In the genomic region with DNA sequence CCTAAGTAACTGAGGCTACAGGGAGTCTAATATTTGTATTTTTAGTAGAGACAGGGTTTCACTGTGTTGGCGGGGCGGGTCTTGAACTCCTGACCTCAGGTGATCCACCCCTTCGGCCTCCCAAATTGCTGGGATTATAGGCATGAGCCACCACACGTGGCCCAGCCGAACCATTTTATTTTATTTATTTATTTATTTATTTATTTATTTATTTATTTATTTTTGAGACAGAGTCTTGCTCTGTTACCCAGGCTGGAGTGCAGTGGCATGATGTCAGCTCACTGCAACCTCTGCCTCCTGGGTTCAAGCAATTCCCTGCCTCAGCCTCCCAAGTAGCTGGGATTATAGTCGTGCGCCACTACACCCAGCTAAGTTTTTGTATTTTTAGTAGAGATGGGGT, we compare ENCODE assay signal across 1 cellular context.
TF ChIP-seq lines count a peak whose summit lies in the region.

No MANE protein-coding gene starts in this region.

TF ChIP-seq in HEK293, 187 proteins besides CTCF, POLR2A, EP300 and RAD21 (continued from another document):
- TF ChIP-seq, protein P1, sequence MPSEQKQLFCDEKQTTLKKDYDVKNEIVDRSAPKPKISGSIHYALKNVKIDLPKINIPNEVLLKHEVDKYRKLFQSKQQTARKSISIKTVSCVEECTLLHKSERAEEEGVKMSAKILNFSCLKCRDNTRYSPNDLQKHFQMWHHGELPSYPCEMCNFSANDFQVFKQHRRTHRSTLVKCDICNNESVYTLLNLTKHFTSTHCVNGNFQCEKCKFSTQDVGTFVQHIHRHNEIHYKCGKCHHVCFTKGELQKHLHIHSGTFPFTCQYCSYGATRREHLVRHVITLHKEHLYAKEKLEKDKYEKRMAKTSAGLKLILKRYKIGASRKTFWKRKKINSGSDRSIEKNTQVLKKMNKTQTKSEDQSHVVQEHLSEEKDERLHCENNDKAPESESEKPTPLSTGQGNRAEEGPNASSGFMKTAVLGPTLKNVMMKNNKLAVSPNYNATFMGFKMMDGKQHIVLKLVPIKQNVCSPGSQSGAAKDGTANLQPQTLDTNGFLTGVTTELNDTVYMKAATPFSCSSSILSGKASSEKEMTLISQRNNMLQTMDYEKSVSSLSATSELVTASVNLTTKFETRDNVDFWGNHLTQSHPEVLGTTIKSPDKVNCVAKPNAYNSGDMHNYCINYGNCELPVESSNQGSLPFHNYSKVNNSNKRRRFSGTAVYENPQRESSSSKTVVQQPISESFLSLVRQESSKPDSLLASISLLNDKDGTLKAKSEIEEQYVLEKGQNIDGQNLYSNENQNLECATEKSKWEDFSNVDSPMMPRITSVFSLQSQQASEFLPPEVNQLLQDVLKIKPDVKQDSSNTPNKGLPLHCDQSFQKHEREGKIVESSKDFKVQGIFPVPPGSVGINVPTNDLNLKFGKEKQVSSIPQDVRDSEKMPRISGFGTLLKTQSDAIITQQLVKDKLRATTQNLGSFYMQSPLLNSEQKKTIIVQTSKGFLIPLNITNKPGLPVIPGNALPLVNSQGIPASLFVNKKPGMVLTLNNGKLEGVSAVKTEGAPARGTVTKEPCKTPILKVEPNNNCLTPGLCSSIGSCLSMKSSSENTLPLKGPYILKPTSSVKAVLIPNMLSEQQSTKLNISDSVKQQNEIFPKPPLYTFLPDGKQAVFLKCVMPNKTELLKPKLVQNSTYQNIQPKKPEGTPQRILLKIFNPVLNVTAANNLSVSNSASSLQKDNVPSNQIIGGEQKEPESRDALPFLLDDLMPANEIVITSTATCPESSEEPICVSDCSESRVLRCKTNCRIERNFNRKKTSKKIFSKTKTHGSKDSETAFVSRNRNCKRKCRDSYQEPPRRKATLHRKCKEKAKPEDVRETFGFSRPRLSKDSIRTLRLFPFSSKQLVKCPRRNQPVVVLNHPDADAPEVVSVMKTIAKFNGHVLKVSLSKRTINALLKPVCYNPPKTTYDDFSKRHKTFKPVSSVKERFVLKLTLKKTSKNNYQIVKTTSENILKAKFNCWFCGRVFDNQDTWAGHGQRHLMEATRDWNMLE (tag by site-specific recombination; conservative IDR thresholded peaks at IDR 0.05; ENCODE audit: low read depth): peak; percentile 84
